19 cellular contexts compared by ENCODE assay signal in the genomic region with DNA sequence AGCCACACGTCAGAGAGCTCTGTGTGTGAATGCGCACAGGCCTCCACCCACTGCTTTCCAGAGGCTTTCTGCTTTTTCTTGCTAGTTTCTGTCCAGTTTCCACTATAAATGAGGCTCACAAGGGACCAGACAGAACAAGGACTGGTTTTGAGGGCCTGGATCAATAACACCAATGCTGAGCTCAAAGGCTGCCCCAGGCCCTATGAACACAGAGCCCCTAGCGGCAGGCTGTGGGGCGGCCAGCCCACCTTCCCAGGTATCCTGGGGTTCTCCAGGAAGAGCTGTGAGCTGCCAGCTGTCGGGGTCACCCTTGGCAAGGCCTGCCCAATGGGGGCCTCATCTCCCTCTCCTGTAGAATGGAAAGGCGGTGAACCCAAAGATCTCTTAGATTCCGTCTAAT. TPM values are rescaled to one million over a fixed set of nuclear protein-coding genes. Genes with fewer than 3 reads are reported as not detected.
DNase-seq lines count a peak whose midpoint lies in the region; ATAC-seq, FAIRE-seq and TF ChIP-seq lines count a peak whose summit lies in the region.
"Had no signal": no experiment of that assay in that cellular context is flagged by ENCODE, and none has a peak within 500 bp of the region (broad histone marks: within the 10 kb centered on the region; RNA-seq: fewer than 3 reads in every experiment).

No MANE protein-coding gene starts in this region.

- H3K4me3 ChIP-seq in GM12865 (ENCODE audit: low read depth, low read length), result no peak overlapping the region
- H3K4me3 ChIP-seq in WERI-Rb-1 (ENCODE audit: low read depth, low read length), result no peak overlapping the region
- no peak overlapping the region for H3K4me3 ChIP-seq in liver (ENCODE audit: low read depth in 1 of 3, low read length in 3 of 3)
- H3K4me3 ChIP-seq: ascending aorta, SJCRH30 had no signal

- H3K9me3 ChIP-seq in WERI-Rb-1 (ENCODE audit: severe bottlenecking) (no peaks in the 10 kb centered on the region), liver (ENCODE audit: control insufficient read depth in 4 of 4, low read length in 3 of 4) (no peaks in the 10 kb centered on the region)
- H3K9me3 ChIP-seq: ascending aorta, SJCRH30 had no signal

- DNase-seq in GM12865 (ENCODE audit: low read depth) (no peak), WERI-Rb-1 (no peak), RCC 7860 (ENCODE audit: low spot score) (no peak), NCI-H510A treated with DMSO at 0.1 percent for 48 hours (lab: John Stamatoyannopoulos, UW) (no peak)
- DNase-seq: activated CD4-positive, alpha-beta T cell treated with anti-CD3 and anti-CD28 coated beads for 1 hour; activated naive CD4-positive, alpha-beta T cell treated with Interleukin-2 at 50 U/mL for 16 hours; erythroblast; GF-D8; immature natural killer cell; NCI-H1417; NCI-H2227 treated with DMSO at 0.1 percent for 48 hours; retina; SJCRH30 had no signal

- TF ChIP-seq RAD21 in liver (IDR thresholded peaks at IDR 0.05), result peak in 1 of 2 donors; percentile 55

- no peaks in the 10 kb centered on the region for H3K27me3 ChIP-seq in WERI-Rb-1 (ENCODE audit: insufficient read depth, low read depth, severe bottlenecking)
- no peaks in the 10 kb centered on the region for H3K27me3 ChIP-seq in liver (ENCODE audit: control insufficient read depth in 4 of 4, insufficient read depth in 4 of 4, low read length in 3 of 4)
- H3K27me3 ChIP-seq: ascending aorta, SJCRH30 had no signal

- peaks cover 22 to 85% (median 66%) of the 10 kb centered on the region in 4 donors for H3K4me1 ChIP-seq in liver (ENCODE audit: control insufficient read depth in 4 of 4, insufficient read depth in 4 of 4, low read length in 3 of 4)
- H3K4me1 ChIP-seq: ascending aorta, SJCRH30 had no signal

- TF ChIP-seq CTCF in GM12865 (IDR thresholded peaks at IDR 0.05; ENCODE audit: insufficient read depth, low read depth, low read length, missing control alignments), result peak; percentile 46
- peak; percentile 56 for TF ChIP-seq CTCF in WERI-Rb-1 (IDR thresholded peaks at IDR 0.05; ENCODE audit: low read depth, low read length)
- TF ChIP-seq CTCF in liver (IDR thresholded peaks at IDR 0.05; ENCODE audit: low read depth, low read length, missing input control), result no peak

- no peak overlapping the region for H3K27ac ChIP-seq in WERI-Rb-1
- peak overlapping the region; percentile 77 to 97 for H3K27ac ChIP-seq in liver (ENCODE audit: low read depth in 1 of 2, low read length in 2 of 2)
- H3K27ac ChIP-seq: ascending aorta, HL-60, SJCRH30 had no signal

- 82% methylated on average over 7 of the region's 7 CpGs for WGBS in liver

- H3K36me3 ChIP-seq in WERI-Rb-1 (no peaks in the 10 kb centered on the region), liver (ENCODE audit: control insufficient read depth in 4 of 4, insufficient read depth in 3 of 4, low read depth in 1 of 4, low read length in 3 of 4) (peaks cover 6 to 43% (median 31%) of the 10 kb centered on the region in 4 donors)
- H3K36me3 ChIP-seq: ascending aorta, SJCRH30 had no signal

- ATAC-seq in HG03378 (IDR thresholded peaks at IDR 0.05; ENCODE audit: unreplicated experiment), result no peak

- no peak for FAIRE-seq in RCC 7860 (lab: Jason Lieb, UNC)
- FAIRE-seq: GM18507 had no signal

- no peak overlapping the region for H3K9ac ChIP-seq in liver (ENCODE audit: low read depth in 1 of 2, low read length in 2 of 2)

TF ChIP-seq in liver, 16 proteins besides CTCF, POLR2A, EP300 and RAD21:
- TF ChIP-seq HNF4G (IDR thresholded peaks at IDR 0.05) (no peak), EGR1 (IDR thresholded peaks at IDR 0.05; ENCODE audit: low read depth in 2 of 2) (no peak)

RNA-seq across cellular contexts. Expression of gene ITIH3, which starts 2.2 kb away (rescaled TPM):
- total RNA-seq in liver, result 1,000 to 10,000 TPM in 1 of 2 donors, 100 to 1,000 TPM in 1; 507 to 1,075 TPM
- polyA plus RNA-seq in liver, result 1,000 to 10,000 TPM in 1 of 2 donors, 100 to 1,000 TPM in 1; 743 to 1,326 TPM
- total RNA-seq: SJCRH30; T-helper 2 cell treated with Interferon-gamma antibody and Interleukin-4, amounts not matched to agents 100 ng/mL and 5 ng/mL, for 36 hours had no signal
- polyA plus RNA-seq: immature natural killer cell had no signal

RNA-seq across cellular contexts. Expression of gene ITIH1, which starts 15.0 kb away (rescaled TPM):
- total RNA-seq in liver, result 1,000 to 10,000 TPM; 1,022 to 1,400 TPM
- 1,000 to 10,000 TPM; 1,193 to 1,291 TPM for polyA plus RNA-seq in liver
- total RNA-seq: T-helper 2 cell treated with Interferon-gamma antibody and Interleukin-4, amounts not matched to agents 100 ng/mL and 5 ng/mL, for 36 hours had no signal
- polyA plus RNA-seq: immature natural killer cell had no signal

RNA-seq across cellular contexts. Expression of gene NEK4, which starts 21.7 kb away (rescaled TPM):
- total RNA-seq in liver, result 10 to 100 TPM; 24.0 to 28.7 TPM
- polyA plus RNA-seq in liver, result 1 to 10 TPM; 5.4 to 6.8 TPM

RNA-seq across cellular contexts. Expression of gene ITIH4, which starts 38.1 kb away (rescaled TPM):
- total RNA-seq in liver, result 1,000 to 10,000 TPM in 1 of 2 donors, 100 to 1,000 TPM in 1; 447 to 2,000 TPM
- polyA plus RNA-seq in liver, result 1,000 to 10,000 TPM; 2,821 to 3,354 TPM
- total RNA-seq: SJCRH30 had no signal

RNA-seq across cellular contexts. Expression of gene MUSTN1, which starts 42.4 kb away (rescaled TPM):
- 10 to 100 TPM in 1 of 2 donors, under 1 TPM in 1; 0.25 to 12.1 TPM for total RNA-seq in liver
- 1 to 10 TPM; 1.8 to 6.1 TPM for polyA plus RNA-seq in liver
- polyA plus RNA-seq: immature natural killer cell had no signal
